In genomic region chr4:102594000-102594399, GRCh38 we compare ENCODE assay signal across 28 cellular contexts.
A peak's percentile ranks its signal among the peaks of the same experiment; 100 is the strongest.
DNase-seq lines count a peak whose midpoint lies in the region; ATAC-seq and TF ChIP-seq lines count a peak whose summit lies in the region.
"Had no signal": no experiment of that assay in that cellular context is flagged by ENCODE, and none has a peak within 500 bp of the region (broad histone marks: within the 10 kb centered on the region; RNA-seq: fewer than 3 reads in every experiment).

No MANE protein-coding gene starts in this region.

- no peak for DNase-seq in activated naive CD4-positive, alpha-beta T cell (lab: John Stamatoyannopoulos, UW)
- DNase-seq in RWPE2 (ENCODE audit: low spot score) (no peak), NCI-H1105 (lab: John Stamatoyannopoulos, UW) (no peak), left ventricle myocardium inferior (no peak), ecto neural progenitor cell (ENCODE audit: low spot score) (no peak)
- DNase-seq in naive thymus-derived CD4-positive, alpha-beta T cell = no peak
- DNase-seq: activated CD8-positive, alpha-beta memory T cell treated with anti-CD3 and anti-CD28 coated beads, Interleukin-2, amount 50 U/mL, for 4 hours; activated gamma-delta T cell treated with Interleukin-2 at 50 U/mL for 16 hours; central memory CD4-positive, alpha-beta T cell; dermis blood vessel endothelial cell; hippocampal formation; immature natural killer cell; KBM-7; left lung; MG63; NCI-H1417; NCI-H2081; NCI-H226; occipital lobe; stimulated activated CD4-positive, alpha-beta T cell treated with anti-CD3 and anti-CD28 coated beads, Interleukin-15, amount 100 ng/mL, for 24 hours; stimulated activated naive CD8-positive, alpha-beta T cell treated with anti-CD3 and anti-CD28 coated beads, Interleukin-15, amount 100 ng/mL, for 72 hours; thyroid gland had no signal

- POLR2A ChIA-PET in naive thymus-derived CD4-positive, alpha-beta T cell (lab: Charles Lee) = no interaction called here

- no peaks in the 10 kb centered on the region for H3K9me3 ChIP-seq in RWPE2 (ENCODE audit: severe bottlenecking)
- H3K9me3 ChIP-seq in naive thymus-derived CD4-positive, alpha-beta T cell (ENCODE audit: control insufficient read depth in 2 of 3, low read length in 3 of 3) = no peaks in the 10 kb centered on the region
- H3K9me3 ChIP-seq in left ventricle myocardium inferior (replicated peaks) = peaks cover 13% of the 10 kb centered on the region
- H3K9me3 ChIP-seq: left lung, MG63, SJSA1, thyroid gland, vagina had no signal

- peak overlapping the region; percentile 28 for H3K27ac ChIP-seq in RWPE2 (ENCODE audit: poor library complexity, severe bottlenecking)
- H3K27ac ChIP-seq in naive thymus-derived CD4-positive, alpha-beta T cell (ENCODE audit: low read depth, low read length) = no peak overlapping the region
- H3K27ac ChIP-seq in left ventricle myocardium inferior (replicated peaks) = no peak overlapping the region
- H3K27ac ChIP-seq: BLaER1 treated with 17β-estradiol and CSF1 and Interleukin-3, amounts not matched to agents 10 nM and 100 nM; left lung; SJSA1; thyroid gland; vagina had no signal

- H3K27me3 Mint-ChIP-seq in activated naive CD4-positive, alpha-beta T cell treated with anti-CD3 and anti-CD28 coated beads, Interleukin-2, amount 50 U/mL, for 24 hours = no peaks in the 10 kb centered on the region
- H3K27me3 Mint-ChIP-seq in activated naive CD8-positive, alpha-beta T cell = no peaks in the 10 kb centered on the region
- H3K27me3 Mint-ChIP-seq in naive thymus-derived CD4-positive, alpha-beta T cell = no peaks in the 10 kb centered on the region
- H3K27me3 Mint-ChIP-seq: stimulated activated naive CD8-positive, alpha-beta T cell treated with anti-CD3 and anti-CD28 coated beads, Interleukin-15, amount 100 ng/mL, for 72 hours had no signal

- H3K36me3 ChIP-seq in RWPE2 (ENCODE audit: low read depth) (peaks cover 40% of the 10 kb centered on the region), left ventricle myocardium inferior (peaks cover 82% of the 10 kb centered on the region)
- peaks cover 6 to 45% (median 15%) of the 10 kb centered on the region in 3 experiments for H3K36me3 ChIP-seq in naive thymus-derived CD4-positive, alpha-beta T cell (ENCODE audit: control insufficient read depth in 2 of 3, insufficient read depth in 3 of 3, low read length in 3 of 3)

- H3K27ac Mint-ChIP-seq in activated naive CD4-positive, alpha-beta T cell treated with anti-CD3 and anti-CD28 coated beads, Interleukin-2, amount 50 U/mL, for 24 hours = peak overlapping the region; percentile 67
- H3K27ac Mint-ChIP-seq in activated naive CD8-positive, alpha-beta T cell = peak overlapping the region; percentile 85
- H3K27ac Mint-ChIP-seq in naive thymus-derived CD4-positive, alpha-beta T cell = peak overlapping the region in 8 of 9 donors; percentile 41 to 89 (median 76)

- H3K4me1 ChIP-seq in RWPE2 (ENCODE audit: insufficient read depth, poor library complexity, severe bottlenecking) = peaks cover 16% of the 10 kb centered on the region
- peaks cover 36 to 59% of the 10 kb centered on the region in 2 donors for H3K4me1 ChIP-seq in naive thymus-derived CD4-positive, alpha-beta T cell (ENCODE audit: control insufficient read depth in 2 of 2, insufficient read depth in 2 of 2, low read length in 2 of 2)
- peaks cover 23% of the 10 kb centered on the region for H3K4me1 ChIP-seq in left ventricle myocardium inferior
- H3K4me1 ChIP-seq: SJSA1, thyroid gland had no signal

- H3K4me1 Mint-ChIP-seq in activated naive CD4-positive, alpha-beta T cell treated with anti-CD3 and anti-CD28 coated beads, Interleukin-2, amount 50 U/mL, for 24 hours = peaks cover 93% of the 10 kb centered on the region
- H3K4me1 Mint-ChIP-seq in activated naive CD8-positive, alpha-beta T cell (ENCODE audit: low read depth) = peaks cover 94% of the 10 kb centered on the region
- H3K4me1 Mint-ChIP-seq in naive thymus-derived CD4-positive, alpha-beta T cell = peaks cover 49 to 98% (median 87%) of the 10 kb centered on the region in 7 donors

- peaks cover 77% of the 10 kb centered on the region for H3K36me3 Mint-ChIP-seq in activated naive CD4-positive, alpha-beta T cell treated with anti-CD3 and anti-CD28 coated beads, Interleukin-2, amount 50 U/mL, for 24 hours
- peaks cover 68% of the 10 kb centered on the region for H3K36me3 Mint-ChIP-seq in activated naive CD8-positive, alpha-beta T cell
- H3K36me3 Mint-ChIP-seq in naive thymus-derived CD4-positive, alpha-beta T cell = peaks cover 26 to 87% (median 78%) of the 10 kb centered on the region in 5 donors

- intact Hi-C loops in naive thymus-derived CD4-positive, alpha-beta T cell (cut with micrococcal nuclease) = no loop called here
- intact Hi-C loops in left ventricle myocardium inferior (cut with micrococcal nuclease) = loop anchor here (10.0 kb wide), 1 partner anchor 89 kb away; the partner anchor contains the start of gene NFKB1

- ATAC-seq in RWPE2 (ENCODE audit: low read depth) = peak; percentile 67
- ATAC-seq in naive thymus-derived CD4-positive, alpha-beta T cell = no peak
- ATAC-seq: HCT116; left lung; stimulated activated naive CD8-positive, alpha-beta T cell treated with anti-CD3 and anti-CD28 coated beads, Interleukin-15, amount 100 ng/mL, for 72 hours had no signal

- CTCF ChIA-PET in naive thymus-derived CD4-positive, alpha-beta T cell (lab: Charles Lee) = interaction anchor here (1.0 kb wide), 1 partner anchor 34 kb away, joined by 3 read pairs; no protein-coding TSS in a partner anchor

- H3K4me3 ChIP-seq in RWPE2 (ENCODE audit: severe bottlenecking) (no peak overlapping the region), left ventricle myocardium inferior (no peak overlapping the region)
- no peak overlapping the region for H3K4me3 ChIP-seq in naive thymus-derived CD4-positive, alpha-beta T cell (ENCODE audit: low read length)
- H3K4me3 ChIP-seq: BLaER1 treated with 17β-estradiol and CSF1 and Interleukin-3, amounts not matched to agents 10 nM and 100 nM; left lung; MG63; SJSA1; thyroid gland; vagina had no signal

- TF ChIP-seq CTCF in RWPE2 (IDR thresholded peaks at IDR 0.05; ENCODE audit: poor library complexity, severe bottlenecking) (no peak), left ventricle myocardium inferior (IDR thresholded peaks at IDR 0.05; ENCODE audit: borderline replicate concordance) (no peak)

- H3K27me3 ChIP-seq in RWPE2 (ENCODE audit: insufficient read depth, poor library complexity, severe bottlenecking) (no peaks in the 10 kb centered on the region), left ventricle myocardium inferior (ENCODE audit: low read depth) (no peaks in the 10 kb centered on the region)
- no peaks in the 10 kb centered on the region for H3K27me3 ChIP-seq in naive thymus-derived CD4-positive, alpha-beta T cell (ENCODE audit: control insufficient read depth in 2 of 2, insufficient read depth in 2 of 2, low read length in 2 of 2)
- H3K27me3 ChIP-seq: BLaER1 treated with 17β-estradiol and CSF1 and Interleukin-3, amounts not matched to agents 10 nM and 100 nM; left lung; MG63; SJSA1; thyroid gland; vagina had no signal

- no peak overlapping the region for H3K4me3 Mint-ChIP-seq in activated naive CD4-positive, alpha-beta T cell treated with anti-CD3 and anti-CD28 coated beads, Interleukin-2, amount 50 U/mL, for 24 hours
- peak overlapping the region; percentile 22 for H3K4me3 Mint-ChIP-seq in activated naive CD8-positive, alpha-beta T cell
- peak overlapping the region in 2 of 10 donors; percentile 8 to 22 for H3K4me3 Mint-ChIP-seq in naive thymus-derived CD4-positive, alpha-beta T cell
- H3K4me3 Mint-ChIP-seq: stimulated activated naive CD8-positive, alpha-beta T cell treated with anti-CD3 and anti-CD28 coated beads, Interleukin-15, amount 100 ng/mL, for 72 hours had no signal

- no peaks in the 10 kb centered on the region for H3K9me3 Mint-ChIP-seq in activated naive CD4-positive, alpha-beta T cell treated with anti-CD3 and anti-CD28 coated beads, Interleukin-2, amount 50 U/mL, for 24 hours
- peaks cover 3% of the 10 kb centered on the region for H3K9me3 Mint-ChIP-seq in activated naive CD8-positive, alpha-beta T cell (ENCODE audit: low read depth)
- peaks cover 0 to 12% (median 4%) of the 10 kb centered on the region in 11 donors for H3K9me3 Mint-ChIP-seq in naive thymus-derived CD4-positive, alpha-beta T cell
- H3K9me3 Mint-ChIP-seq: immature natural killer cell; stimulated activated naive CD8-positive, alpha-beta T cell treated with anti-CD3 and anti-CD28 coated beads, Interleukin-15, amount 100 ng/mL, for 72 hours had no signal
